Comparison of ENCODE assay signal across 21 cellular contexts in genomic region chr7:123548406-123548805, GRCh38. TPM values are rescaled to one million over a fixed set of nuclear protein-coding genes. Genes with fewer than 3 reads are reported as not detected.
DNase-seq lines count a peak whose midpoint lies in the region; ATAC-seq and TF ChIP-seq lines count a peak whose summit lies in the region.
"Had no signal": no experiment of that assay in that cellular context is flagged by ENCODE, and none has a peak within 500 bp of the region (broad histone marks: within the 10 kb centered on the region; RNA-seq: fewer than 3 reads in every experiment).

No MANE protein-coding gene starts in this region.

- TF ChIP-seq CTCF in IMR-90 (conservative IDR thresholded peaks at IDR 0.05; ENCODE audit: low read depth, low read length), result no peak

- 0 out of 2 replicates have a peak, but pooled peaks cover 2% of the 10 kb centered on the region for H3K9me1 ChIP-seq in IMR-90 (ENCODE audit: insufficient read depth, low read length)

- peaks cover 7% of the 10 kb centered on the region for H3K36me3 ChIP-seq in IMR-90 (ENCODE audit: control insufficient read depth, insufficient read depth, low read length)

- 0 out of 2 replicates have a peak overlapping the region, but pooled peaks have one; percentile 48 for H2BK120ac ChIP-seq in IMR-90 (ENCODE audit: low read depth, low read length)

- peak overlapping the region; percentile 72; the same call in 1 of the 2 replicates for H2BK20ac ChIP-seq in IMR-90 (ENCODE audit: low read depth, low read length)

- no peak overlapping the region for H2BK15ac ChIP-seq in IMR-90 (ENCODE audit: low read depth, low read length)

- H3K9me3 Mint-ChIP-seq in activated CD4-positive, alpha-beta T cell treated with anti-CD3 and anti-CD28 coated beads, Interleukin-2, amount 10 ng/mL, durations not matched to agents 24 days and 14 days, result no peaks in the 10 kb centered on the region
- H3K9me3 Mint-ChIP-seq: H9 had no signal

- H2AFZ ChIP-seq in IMR-90 (replicated peaks; ENCODE audit: low read length, poor library complexity), result no peak overlapping the region

- peaks cover 2% of the 10 kb centered on the region; the same call in 1 of the 2 replicates for H3K4me1 ChIP-seq in IMR-90 (ENCODE audit: control insufficient read depth, insufficient read depth, low read length)
- H3K4me1 ChIP-seq: SJCRH30 had no signal

- peak overlapping the region; percentile 5 for H3K27ac Mint-ChIP-seq in activated CD4-positive, alpha-beta T cell treated with anti-CD3 and anti-CD28 coated beads, Interleukin-2, amount 10 ng/mL, durations not matched to agents 24 days and 14 days
- H3K27ac Mint-ChIP-seq: H9 had no signal

- peak overlapping the region; percentile 44; the same call in 1 of the 2 replicates for H3K9ac ChIP-seq in IMR-90 (ENCODE audit: low read depth, low read length)

- no peak overlapping the region for H3K27ac ChIP-seq in IMR-90 (ENCODE audit: insufficient read depth, low read length)
- H3K27ac ChIP-seq: HL-60, RWPE1, SJCRH30 had no signal

- WGBS in IMR-90 (ENCODE audit: extremely low coverage in 2 of 2, insufficient read length in 1 of 2), 2 experiments, result no CpG with 5 or more reads among the region's 1 CpG

- dilution Hi-C loops in IMR-90 (cut with HindIII; ENCODE audit: low sequenced_read_pairs, unreplicated experiment), result no loop called here

- peaks cover 33% of the 10 kb centered on the region for H3K36me3 Mint-ChIP-seq in activated CD4-positive, alpha-beta T cell treated with anti-CD3 and anti-CD28 coated beads, Interleukin-2, amount 10 ng/mL, durations not matched to agents 24 days and 14 days (ENCODE audit: low read depth)

- no peak overlapping the region for H2AK9ac ChIP-seq in IMR-90 (replicated peaks; ENCODE audit: low read depth, low read length, poor library complexity)

- peak overlapping the region in 1 of 2 experiments; percentile 78; a peak in 2 of 4 replicates for H4K8ac ChIP-seq in IMR-90 (ENCODE audit: low read depth in 2 of 2, low read length in 2 of 2)

- H4K91ac ChIP-seq in IMR-90 (ENCODE audit: insufficient read depth, low read depth, low read length), result no peak overlapping the region

- TF ChIP-seq RAD21 in IMR-90 (IDR thresholded peaks at IDR 0.05; ENCODE audit: low read length), result no peak

- POLR2A ChIA-PET in IMR-90 (lab: Charles Lee; ENCODE audit: unreplicated experiment), result no interaction called here

- no peak for TF ChIP-seq POLR2A in IMR-90 (IDR thresholded peaks at IDR 0.05; ENCODE audit: low read depth, low read length)

- no peaks in the 10 kb centered on the region for H3K9me3 ChIP-seq in IMR-90 (ENCODE audit: control insufficient read depth, insufficient read depth, low read length)
- H3K9me3 ChIP-seq: SJCRH30 had no signal

- H4K5ac ChIP-seq in IMR-90 (ENCODE audit: low read depth, low read length), result no peak overlapping the region; the same call in 1 of the 2 replicates

- BruUV-seq in IMR-90 (replicated peaks; lab: Mats Ljungman, UMichigan), result no TSS peak

- DNase-seq in activated CD4-positive, alpha-beta T cell treated with anti-CD3 and anti-CD28 coated beads, Interleukin-2, amount 10 ng/mL, durations not matched to agents 24 days and 14 days, result peak; percentile 38
- no peak for DNase-seq in activated CD4-positive, alpha-beta T cell treated with anti-CD3 and anti-CD28 coated beads, Interleukin-2, amount 50 U/mL, for 4 hours
- DNase-seq in IMR-90 (no peak), astrocyte of the hippocampus (ENCODE audit: low read depth, low spot score) (peak; percentile 8), iris pigment epithelial cell (ENCODE audit: low read depth) (peak; percentile 55), HuH-7 (ENCODE audit: low spot score) (no peak), SHP77 treated with DMSO at 0.1 percent for 48 hours (lab: John Stamatoyannopoulos, UW) (no peak), iPS-NIHi7 (ENCODE audit: extremely low spot score) (no peak)
- DNase-seq: 8988T, DND-41, GF-D8, H9, NCI-H1436, NCI-H2081, NCI-H510A, NCI-H82, PC-3, SJCRH30 had no signal

- peak overlapping the region; percentile 94; the same call in 1 of the 2 replicates for H3K23ac ChIP-seq in IMR-90 (ENCODE audit: low read depth, low read length)

- peak overlapping the region; percentile 90 for H2BK5ac ChIP-seq in IMR-90 (ENCODE audit: low read depth, low read length, poor library complexity, severe bottlenecking)

- peak overlapping the region; percentile 88; the same call in 1 of the 2 replicates for H3K4me2 ChIP-seq in IMR-90 (ENCODE audit: low read depth, low read length)

- no peak overlapping the region for H2AK5ac ChIP-seq in IMR-90 (ENCODE audit: low read depth, low read length)

- peak; percentile 66 for ATAC-seq in IMR-90 (ENCODE audit: low read depth)
- ATAC-seq: PC-3 had no signal

- no peaks in the 10 kb centered on the region for H4K20me1 ChIP-seq in IMR-90 (ENCODE audit: insufficient read depth, low read length)

- H3K56ac ChIP-seq in IMR-90 (ENCODE audit: extremely low read depth, insufficient read depth, low read length), result no peak overlapping the region

- no peak overlapping the region for H3K4me3 Mint-ChIP-seq in activated CD4-positive, alpha-beta T cell treated with anti-CD3 and anti-CD28 coated beads, Interleukin-2, amount 10 ng/mL, durations not matched to agents 24 days and 14 days
- H3K4me3 Mint-ChIP-seq: H9 had no signal

- in situ Hi-C loops in IMR-90 (cut with MboI; ENCODE audit: low sequenced_read_pairs), result no loop called here

- peaks cover 8% of the 10 kb centered on the region for H3K4me1 Mint-ChIP-seq in activated CD4-positive, alpha-beta T cell treated with anti-CD3 and anti-CD28 coated beads, Interleukin-2, amount 10 ng/mL, durations not matched to agents 24 days and 14 days
- H3K4me1 Mint-ChIP-seq: H9 had no signal

- peak overlapping the region; percentile 91 for H3K14ac ChIP-seq in IMR-90 (replicated peaks; ENCODE audit: low read depth, low read length)

- H3K79me1 ChIP-seq in IMR-90 (ENCODE audit: low read depth in 1 of 2, low read length in 2 of 2), result peaks cover 7 to 13% of the 10 kb centered on the region in 2 experiments; a peak in 3 of 4 replicates

- H3K27me3 ChIP-seq in IMR-90 (ENCODE audit: control insufficient read depth, insufficient read depth, low read length), result no peaks in the 10 kb centered on the region
- H3K27me3 ChIP-seq: SJCRH30 had no signal

- H3K4ac ChIP-seq in IMR-90 (ENCODE audit: low read depth, low read length), result no peak overlapping the region

- intact Hi-C loops in activated CD4-positive, alpha-beta T cell treated with anti-CD3 and anti-CD28 coated beads, Interleukin-2, amount 10 ng/mL, durations not matched to agents 24 days and 14 days (cut with micrococcal nuclease), result no loop called here
- intact Hi-C loops in IMR-90 (cut with micrococcal nuclease), result no loop called here

- H3K18ac ChIP-seq in IMR-90 (ENCODE audit: low read depth, low read length), result peak overlapping the region; percentile 95; the same call in 1 of the 2 replicates

- no peaks in the 10 kb centered on the region for H3K27me3 Mint-ChIP-seq in activated CD4-positive, alpha-beta T cell treated with anti-CD3 and anti-CD28 coated beads, Interleukin-2, amount 10 ng/mL, durations not matched to agents 24 days and 14 days

- H3K4me3 ChIP-seq in IMR-90 (ENCODE audit: insufficient read depth, low read depth, low read length), result no peak overlapping the region
- H3K4me3 ChIP-seq: SJCRH30 had no signal

- CTCF ChIA-PET in IMR-90 (lab: Yijun Ruan, JAX), result no interaction called here

TF ChIP-seq in IMR-90, 13 proteins besides CTCF, POLR2A, EP300 and RAD21:
- TF ChIP-seq RFX5 (IDR thresholded peaks at IDR 0.05; ENCODE audit: low read depth, low read length), result no peak
- no peak for TF ChIP-seq SMC3 (IDR thresholded peaks at IDR 0.05; ENCODE audit: low read depth, low read length)
- no peak for TF ChIP-seq MAFK (IDR thresholded peaks at IDR 0.05; ENCODE audit: low read depth, low read length)
- TF ChIP-seq RCOR1 (IDR thresholded peaks at IDR 0.05; ENCODE audit: insufficient replicate concordance, low read length), result no peak
- TF ChIP-seq NFE2L2 (IDR thresholded peaks at IDR 0.05; ENCODE audit: low read depth, low read length), result no peak
- no peak for TF ChIP-seq MXI1 (IDR thresholded peaks at IDR 0.05; ENCODE audit: borderline replicate concordance, low read depth, low read length)
- TF ChIP-seq FOS (IDR thresholded peaks at IDR 0.05; ENCODE audit: low read depth, low read length), result no peak
- TF ChIP-seq BHLHE40 (IDR thresholded peaks at IDR 0.05; ENCODE audit: low read depth, low read length), result no peak
- TF ChIP-seq USF2 (IDR thresholded peaks at IDR 0.05; ENCODE audit: low read depth, low read length), result no peak
- TF ChIP-seq CEBPB (IDR thresholded peaks at IDR 0.05; ENCODE audit: low read depth, low read length), result no peak

RNA-seq across cellular contexts. Expression of gene NDUFA5, which starts 9.2 kb away (rescaled TPM):
- 56.1 and 62.1 TPM in 2 replicates for total RNA-seq in activated CD4-positive, alpha-beta T cell treated with anti-CD3 and anti-CD28 coated beads, Interleukin-2, amount 10 ng/mL, durations not matched to agents 24 days and 14 days
- total RNA-seq in IMR-90 (2012; rRNA removed), result 2.9 and 14.4 TPM in 2 replicates
- 9.0 and 12.1 TPM in 2 replicates for polyA plus RNA-seq in IMR-90 (2012; rRNA removed)
- 0.48 and 0.86 TPM in 2 replicates for polyA plus RNA-seq in IMR-90 (2012; cell fraction: cytosol; rRNA removed)
- polyA plus RNA-seq in IMR-90 (2012; cell fraction: nucleus; rRNA removed; ENCODE audit: low replicate concordance), result 0.32 and 3.0 TPM in 2 replicates

RNA-seq across cellular contexts. Expression of gene IQUB, which starts 14.0 kb away (rescaled TPM):
- total RNA-seq in activated CD4-positive, alpha-beta T cell treated with anti-CD3 and anti-CD28 coated beads, Interleukin-2, amount 10 ng/mL, durations not matched to agents 24 days and 14 days, result 0.05 TPM in 1 of 2 replicates, not detected in the other
- 0.18 and 0.28 TPM in 2 replicates for total RNA-seq in IMR-90 (2012; rRNA removed)
- 0.05 and 0.06 TPM in 2 replicates for polyA plus RNA-seq in IMR-90 (2012; rRNA removed)
- polyA plus RNA-seq in IMR-90 (2012; cell fraction: cytosol; rRNA removed), result 0.01 TPM in 2 replicates
- polyA plus RNA-seq in IMR-90 (2012; cell fraction: nucleus; rRNA removed; ENCODE audit: low replicate concordance), result 0.02 and 0.11 TPM in 2 replicates

RNA-seq across cellular contexts. Expression of gene ASB15, which starts 53.2 kb away (rescaled TPM):
- not detected in 2 replicates for total RNA-seq in activated CD4-positive, alpha-beta T cell treated with anti-CD3 and anti-CD28 coated beads, Interleukin-2, amount 10 ng/mL, durations not matched to agents 24 days and 14 days
- not detected in 2 replicates for total RNA-seq in IMR-90 (2012; rRNA removed)
- not detected in 2 replicates for polyA plus RNA-seq in IMR-90 (2012; rRNA removed)
- not detected in 2 replicates for polyA plus RNA-seq in IMR-90 (2012; cell fraction: cytosol; rRNA removed)
- not detected in 2 replicates for polyA plus RNA-seq in IMR-90 (2012; cell fraction: nucleus; rRNA removed; ENCODE audit: low replicate concordance)
- total RNA-seq: H9, PC-3, SJCRH30 had no signal
- polyA plus RNA-seq: BJ had no signal

Comparison
In these comparisons a context has a peak if more than half of its experiments do, and no peak if none do; other contexts are left out.
1. DNase-seq: peak in activated CD4-positive, alpha-beta T cell treated with anti-CD3 and anti-CD28 coated beads, Interleukin-2, amount 10 ng/mL, durations not matched to agents 24 days and 14 days (single experiment), astrocyte of the hippocampus (single experiment) and iris pigment epithelial cell (single experiment); none in activated CD4-positive, alpha-beta T cell treated with anti-CD3 and anti-CD28 coated beads, Interleukin-2, amount 50 U/mL, for 4 hours (0 of 2), IMR-90 (single experiment), HuH-7 (single experiment), SHP77 treated with DMSO at 0.1 percent for 48 hours (single experiment) and iPS-NIHi7 (single experiment).